ENCODE assay signal across 8 cellular contexts in genomic region chr19:19406878-19407639, GRCh38. TPM values are rescaled to one million over a fixed set of nuclear protein-coding genes. Genes with fewer than 3 reads are reported as not detected.
DNase-seq lines count a peak whose midpoint lies in the region; ATAC-seq, FAIRE-seq and TF ChIP-seq lines count a peak whose summit lies in the region.

No MANE protein-coding gene starts in this region.

- H3K4me1 ChIP-seq in breast epithelium (peaks cover 5 to 14% of the 10 kb centered on the region in 2 donors), HepG2 (ENCODE audit: insufficient read depth, low read length) (peaks cover 72% of the 10 kb centered on the region)

- no peaks in the 10 kb centered on the region for H3K36me3 ChIP-seq in breast epithelium
- H3K36me3 ChIP-seq in HepG2 (replicated peaks in 1 of 2; ENCODE audit: control insufficient read depth in 1 of 2, insufficient read depth in 2 of 2, low read length in 2 of 2), result 0 out of 5 replicates have a peak, but pooled peaks cover 1 to 3% of the 10 kb centered on the region in 2 experiments

- peaks cover 46% of the 10 kb centered on the region for H4K20me1 ChIP-seq in HepG2 (ENCODE audit: insufficient read depth, low read length)

- intact Hi-C loops in breast epithelium (cut with DNase I; ENCODE audit: low total_unique reads) (no loop called here), HepG2 (cut with micrococcal nuclease; ENCODE audit: unreplicated experiment) (loop anchor here (1.0 to 5.0 kb wide), 2 partner anchors 41 to 80 kb away; no protein-coding TSS in a partner anchor)

- H3K9ac ChIP-seq in HepG2 (ENCODE audit: insufficient read depth, low read depth, low read length), result peak overlapping the region; percentile 61

- CTCF ChIA-PET in HepG2 (lab: Yijun Ruan, JAX; ENCODE audit: low intra/inter-chr PET ratio, low total read pairs), result interaction anchor here (3.3 kb wide), 1 partner anchor 40 kb away, joined by 12 read pairs; no protein-coding TSS in a partner anchor

- H3K9me3 ChIP-seq in breast epithelium (no peaks in the 10 kb centered on the region), HepG2 (ENCODE audit: low read length) (no peaks in the 10 kb centered on the region)

- no peak overlapping the region for H2AFZ ChIP-seq in HepG2 (ENCODE audit: low read length)

- peak; percentile 61 for DNase-seq in ELR (ENCODE audit: low read depth)
- peak in 4 of 5 donors; percentile 19 to 66 (median 28) for DNase-seq in T-helper 1 cell
- peak in 1 of 2 donors; percentile 45 for DNase-seq in breast epithelium (ENCODE audit: low spot score in 2 of 2)
- DNase-seq in HepG2 (ENCODE audit: low spot score), result peak; percentile 42
- peak; percentile 31 for DNase-seq in stimulated activated CD8-positive, alpha-beta memory T cell treated with anti-CD3 and anti-CD28 coated beads, Interleukin-15, amount 100 ng/mL, for 1 hour (ENCODE audit: low read depth)

- peaks cover 61% of the 10 kb centered on the region for H3K79me2 ChIP-seq in HepG2 (ENCODE audit: insufficient read depth, low read length)

- WGBS in HepG2 (ENCODE audit: low lambda C conversion rate), result 54% methylated on average over 12 of the region's 12 CpGs

- TF ChIP-seq EP300 in HepG2 (IDR thresholded peaks at IDR 0.05; ENCODE audit: low read depth in 2 of 2, low read length in 2 of 2), result no peak
- no peak for TF ChIP-seq EP300 in HepG2 (CRISPR knock-in tag; IDR thresholded peaks at IDR 0.05; ENCODE audit: borderline replicate concordance)

- peak; percentile 68 for FAIRE-seq in HepG2 (lab: Jason Lieb, UNC)

- TSS peak; percentile 48 for BruUV-seq in HepG2 (replicated peaks; lab: Mats Ljungman, UMichigan)

- ATAC-seq in HG03095 (IDR thresholded peaks at IDR 0.05; ENCODE audit: unreplicated experiment), result peak; percentile 36
- ATAC-seq in HepG2, result peak; percentile 74
- no peak for ATAC-seq in HG02623 (IDR thresholded peaks at IDR 0.05; ENCODE audit: unreplicated experiment)
- ATAC-seq in HG03342 (IDR thresholded peaks at IDR 0.05; ENCODE audit: unreplicated experiment), result no peak

- H3K4me3 ChIP-seq in breast epithelium (peak overlapping the region; percentile 86 to 97 (median 93)), HepG2 (replicated peaks in 1 of 3; ENCODE audit: insufficient read depth in 1 of 3, low read depth in 2 of 3, low read length in 3 of 3) (peak overlapping the region; percentile 72 to 94 (median 76))

- no peak for TF ChIP-seq POLR2A in breast epithelium (IDR thresholded peaks at IDR 0.05)
- no peak for TF ChIP-seq POLR2A in HepG2 (IDR thresholded peaks at IDR 0.05; ENCODE audit: insufficient read depth in 1 of 2, low read depth in 2 of 2, low read length in 2 of 2)

- no peaks in the 10 kb centered on the region for H3K27me3 ChIP-seq in breast epithelium
- H3K27me3 ChIP-seq in HepG2 (ENCODE audit: control insufficient read depth in 1 of 2, insufficient read depth in 2 of 2, low read length in 2 of 2), result no peaks in the 10 kb centered on the region; a peak in 1 of 5 replicates

- in situ Hi-C loops in HepG2 (cut with HindIII; ENCODE audit: extremely low pct_ligation_motif_present, low pct_unique_long_range_greater_than_20kb), result loop anchor here (5.0 kb wide), 1 partner anchor 35 kb away; no protein-coding TSS in a partner anchor

- H3K4me2 ChIP-seq in HepG2 (ENCODE audit: low read depth, low read length), result peak overlapping the region; percentile 99

- peak overlapping the region; percentile 85 to 89 for H3K27ac ChIP-seq in breast epithelium
- peak overlapping the region; percentile 50 for H3K27ac ChIP-seq in HepG2 (ENCODE audit: extremely low read length, insufficient read depth, low read length)

- TF ChIP-seq RAD21 in HepG2 (CRISPR knock-in tag; IDR thresholded peaks at IDR 0.05), result 0 out of 2 replicates have a peak, but pooled peaks have one; percentile 13

- TF ChIP-seq CTCF in breast epithelium (IDR thresholded peaks at IDR 0.05) (no peak), HepG2 (CRISPR knock-in tag; IDR thresholded peaks at IDR 0.05) (peak; percentile 70)

- POLR2A ChIA-PET in HepG2 (lab: Yijun Ruan, JAX), result interaction anchor here (1.4 to 2.5 kb wide), 2 partner anchors 22 to 109 kb away, joined by 3 to 24 read pairs; partner anchors contain the start of genes NDUFA13 and TSSK6

TF ChIP-seq in HepG2, 621 proteins besides CTCF, POLR2A, EP300 and RAD21 (continues in another document):
- peak; percentile 82 for TF ChIP-seq ZKSCAN1 (IDR thresholded peaks at IDR 0.05; ENCODE audit: low read length)
- no peak for TF ChIP-seq MAZ (IDR thresholded peaks at IDR 0.05; ENCODE audit: borderline replicate concordance, low read depth, low read length)
- peak; percentile 27; the same call in 1 of the 2 replicates for TF ChIP-seq MAZ (CRISPR knock-in tag; IDR thresholded peaks at IDR 0.05; ENCODE audit: low read depth)
- no peak for TF ChIP-seq LCORL (IDR thresholded peaks at IDR 0.05)
- 0 out of 2 replicates have a peak, but pooled peaks have one; percentile 12 for TF ChIP-seq LCORL (CRISPR knock-in tag; IDR thresholded peaks at IDR 0.05)
- TF ChIP-seq STAG1 (CRISPR knock-in tag; IDR thresholded peaks at IDR 0.05), result peak; percentile 59
- TF ChIP-seq RFX5 (IDR thresholded peaks at IDR 0.05; ENCODE audit: low read depth, low read length), result no peak
- TF ChIP-seq TARDBP (CRISPR knock-in tag; IDR thresholded peaks at IDR 0.05), result peak; percentile 48; the same call in 1 of the 2 replicates
- peak; percentile 40; the same call in 1 of the 2 replicates for TF ChIP-seq SAP130 (CRISPR knock-in tag; IDR thresholded peaks at IDR 0.05; ENCODE audit: low read depth)
- TF ChIP-seq ZNF652 (CRISPR knock-in tag; IDR thresholded peaks at IDR 0.05; ENCODE audit: borderline replicate concordance, low read depth), result 0 out of 2 replicates have a peak, but pooled peaks have one; percentile 39
- no peak for TF ChIP-seq REPIN1 (CRISPR knock-in tag; IDR thresholded peaks at IDR 0.05; ENCODE audit: borderline replicate concordance, low read depth)
- peak; percentile 35; the same call in 1 of the 2 replicates for TF ChIP-seq SMC3 (IDR thresholded peaks at IDR 0.05; ENCODE audit: low read length)
- TF ChIP-seq SIN3B (IDR thresholded peaks at IDR 0.05; ENCODE audit: low read length), result 0 out of 2 replicates have a peak, but pooled peaks have one; percentile 23
- TF ChIP-seq NR2C2 (CRISPR knock-in tag; IDR thresholded peaks at IDR 0.05; ENCODE audit: borderline replicate concordance), result peak; percentile 19; the same call in 1 of the 2 replicates
- peak; percentile 67; the same call in 1 of the 2 replicates for TF ChIP-seq SMYD3 (CRISPR knock-in tag; IDR thresholded peaks at IDR 0.05)
- no peak for TF ChIP-seq ZNF30 (CRISPR knock-in tag; IDR thresholded peaks at IDR 0.05)
- TF ChIP-seq ZBTB43 (CRISPR knock-in tag; conservative IDR thresholded peaks at IDR 0.05), result no peak
- TF ChIP-seq ARID2 (CRISPR knock-in tag; IDR thresholded peaks at IDR 0.05; ENCODE audit: borderline replicate concordance), result 0 out of 2 replicates have a peak, but pooled peaks have one; percentile 28
- TF ChIP-seq PBX2 (CRISPR knock-in tag; IDR thresholded peaks at IDR 0.05), result no peak
- TF ChIP-seq TGIF2 (CRISPR knock-in tag; IDR thresholded peaks at IDR 0.05), result peak; percentile 57; the same call in 1 of the 2 replicates

RNA-seq across cellular contexts. Expression of gene GATAD2A, which starts 1.6 kb away (rescaled TPM):
- total RNA-seq in breast epithelium (10 to 100 TPM; 29.1 to 38.7 (median 33.6) TPM), HepG2 (2016; rRNA removed; fragmentation: Illumina TruSeq; extraction: Trizol) (25.1 and 28.6 TPM in 2 replicates)
- total RNA-seq in HepG2 (2016; cell fraction: cytosol; rRNA removed; fragmentation: Illumina TruSeq; extraction: Trizol; ENCODE audit: low read depth), result 10.8 and 13.3 TPM in 2 replicates
- total RNA-seq in HepG2 (2016; cell fraction: insoluble cytoplasmic fraction; rRNA removed; fragmentation: Illumina TruSeq; extraction: Trizol), result 24.5 and 30.0 TPM in 2 replicates
- 43.4 and 51.5 TPM in 2 replicates for total RNA-seq in HepG2 (2016; cell fraction: membrane; rRNA removed; fragmentation: Illumina TruSeq; extraction: Trizol)
- 19.5 and 24.3 TPM in 2 replicates for total RNA-seq in HepG2 (2016; cell fraction: nucleus; rRNA removed; fragmentation: Illumina TruSeq; extraction: Trizol)
- polyA plus RNA-seq in HepG2 (2011; rRNA removed), result 15.1 and 16.8 TPM in 2 replicates
- polyA plus RNA-seq in HepG2 (2011; cell fraction: cytosol; rRNA removed), result 10.5 and 13.4 TPM in 2 replicates
- polyA plus RNA-seq in HepG2 (2011; cell fraction: nucleus; rRNA removed), result 17.3 and 19.1 TPM in 2 replicates
- 19.3 and 26.1 TPM in 2 replicates for polyA plus RNA-seq in HepG2 (2012)
- polyA plus RNA-seq in HepG2 (2016; cell fraction: cytosol; fragmentation: Illumina TruSeq; extraction: Trizol; ENCODE audit: low read depth), result 13.2 and 13.4 TPM in 2 replicates
- 38.8 and 59.1 TPM in 2 replicates for polyA plus RNA-seq in HepG2 (2016; cell fraction: insoluble cytoplasmic fraction; fragmentation: Illumina TruSeq; extraction: Trizol; ENCODE audit: low read depth)
- polyA plus RNA-seq in HepG2 (2016; cell fraction: membrane; fragmentation: Illumina TruSeq; extraction: Trizol; ENCODE audit: low read depth), result 38.7 and 46.4 TPM in 2 replicates
- polyA plus RNA-seq in HepG2 (2016; cell fraction: nucleus; fragmentation: Illumina TruSeq; extraction: Trizol; ENCODE audit: insufficient read depth, low read depth), result 43.6 and 47.2 TPM in 2 replicates
- polyA minus RNA-seq in HepG2 (2011; rRNA and poly(A)+ RNA removed; ENCODE audit: low replicate concordance), result 16.0 and 18.2 TPM in 2 replicates
- polyA minus RNA-seq in HepG2 (2011; cell fraction: cytosol; rRNA and poly(A)+ RNA removed), result 24.2 and 24.4 TPM in 2 replicates
- 11.5 and 14.5 TPM in 2 replicates for polyA minus RNA-seq in HepG2 (2011; cell fraction: nucleus; rRNA and poly(A)+ RNA removed)

Comparison
In these comparisons a context has a peak if more than half of its experiments do, and no peak if none do; other contexts are left out.
1. ATAC-seq: peak in HG03095 (single experiment) and HepG2 (single experiment); none in HG02623 (single experiment) and HG03342 (single experiment).